ENCODE assay signal across 1 cellular context in the genomic region with DNA sequence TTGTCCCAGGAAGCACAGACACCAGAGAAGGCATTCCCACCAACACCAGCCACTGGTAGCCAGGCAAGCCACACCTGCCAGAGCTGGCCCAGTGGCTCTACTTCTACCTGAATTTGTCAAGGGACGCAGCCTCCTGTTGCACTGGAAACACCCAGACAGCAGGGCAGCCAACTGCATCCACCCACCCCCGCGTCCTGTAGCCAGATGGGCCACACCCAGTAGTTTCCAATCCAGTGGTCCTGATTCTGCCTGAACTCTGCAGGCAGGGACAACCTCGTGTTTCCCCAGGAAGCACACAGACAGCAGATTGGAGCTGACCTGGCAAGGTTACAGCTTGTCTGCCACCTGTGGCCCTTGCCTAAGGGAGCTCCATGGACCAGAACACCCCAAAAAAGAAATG.
TF ChIP-seq lines count a peak whose summit lies in the region.

No MANE protein-coding gene starts in this region.

TF ChIP-seq in IMR-90, 13 proteins besides CTCF, POLR2A, EP300 and RAD21:
- TF ChIP-seq CHD1 (IDR thresholded peaks at IDR 0.05; ENCODE audit: low read depth, low read length), result no peak
TF ChIP-seq in IMR-90: peak in this region for 0.
